24 cellular contexts compared by ENCODE assay signal in genomic region chr6:48933136-48933535, GRCh38.
A peak's percentile ranks its signal among the peaks of the same experiment; 100 is the strongest.
DNase-seq lines count a peak whose midpoint lies in the region; FAIRE-seq and TF ChIP-seq lines count a peak whose summit lies in the region.
"Had no signal": no experiment of that assay in that cellular context is flagged by ENCODE, and none has a peak within 500 bp of the region (broad histone marks: within the 10 kb centered on the region; RNA-seq: fewer than 3 reads in every experiment).

No MANE protein-coding gene starts in this region.

- intact Hi-C loops in head of caudate nucleus (cut with DNase I) = no loop called here

- TF ChIP-seq CTCF in epithelial cell of esophagus (IDR thresholded peaks at IDR 0.05; ENCODE audit: insufficient read depth, low read depth, low read length, missing control alignments) = no peak

- DNase-seq in DMS53 treated with DMSO at 0.1 percent for 48 hours (lab: John Stamatoyannopoulos, UW; ENCODE audit: unreplicated experiment) (peak; percentile 8), HS-5 (ENCODE audit: low read depth) (peak; percentile 2), epithelial cell of esophagus (ENCODE audit: low read depth) (peak; percentile 10), activated gamma-delta T cell (lab: John Stamatoyannopoulos, UW) (no peak), head of caudate nucleus (no peak), frontal cortex (ENCODE audit: low spot score in 2 of 2) (no peak), GDM1 (lab: John Stamatoyannopoulos, UW) (no peak)
- DNase-seq: 8988T; ACHN; AML-193; BE2C; CD4-positive, alpha-beta T cell; CD8-positive, alpha-beta memory T cell; DMS 273 treated with DMSO at 0.1 percent for 48 hours; DND-41; GF-D8; H9; HFFc6 had no signal

- H3K4me3 ChIP-seq in epithelial cell of esophagus (ENCODE audit: low read length) = no peak overlapping the region
- H3K4me3 ChIP-seq: A549; BLaER1 treated with 17β-estradiol and CSF1 and Interleukin-3, amounts not matched to agents 10 nM and 100 nM; GM23338 had no signal

- no peak for FAIRE-seq in frontal cortex (lab: Jason Lieb, UNC)
- FAIRE-seq: A549, D721Med, GM12891, GM18507 had no signal

Comparison
In these comparisons a context has a peak if more than half of its experiments do, and no peak if none do; other contexts are left out.
1. DNase-seq: peak in DMS53 treated with DMSO at 0.1 percent for 48 hours (single experiment), HS-5 (single experiment) and epithelial cell of esophagus (single experiment); none in activated gamma-delta T cell (single experiment), head of caudate nucleus (0 of 42), frontal cortex (0 of 2) and GDM1 (single experiment).